ENCODE assay signal across 8 cellular contexts in the genomic region with DNA sequence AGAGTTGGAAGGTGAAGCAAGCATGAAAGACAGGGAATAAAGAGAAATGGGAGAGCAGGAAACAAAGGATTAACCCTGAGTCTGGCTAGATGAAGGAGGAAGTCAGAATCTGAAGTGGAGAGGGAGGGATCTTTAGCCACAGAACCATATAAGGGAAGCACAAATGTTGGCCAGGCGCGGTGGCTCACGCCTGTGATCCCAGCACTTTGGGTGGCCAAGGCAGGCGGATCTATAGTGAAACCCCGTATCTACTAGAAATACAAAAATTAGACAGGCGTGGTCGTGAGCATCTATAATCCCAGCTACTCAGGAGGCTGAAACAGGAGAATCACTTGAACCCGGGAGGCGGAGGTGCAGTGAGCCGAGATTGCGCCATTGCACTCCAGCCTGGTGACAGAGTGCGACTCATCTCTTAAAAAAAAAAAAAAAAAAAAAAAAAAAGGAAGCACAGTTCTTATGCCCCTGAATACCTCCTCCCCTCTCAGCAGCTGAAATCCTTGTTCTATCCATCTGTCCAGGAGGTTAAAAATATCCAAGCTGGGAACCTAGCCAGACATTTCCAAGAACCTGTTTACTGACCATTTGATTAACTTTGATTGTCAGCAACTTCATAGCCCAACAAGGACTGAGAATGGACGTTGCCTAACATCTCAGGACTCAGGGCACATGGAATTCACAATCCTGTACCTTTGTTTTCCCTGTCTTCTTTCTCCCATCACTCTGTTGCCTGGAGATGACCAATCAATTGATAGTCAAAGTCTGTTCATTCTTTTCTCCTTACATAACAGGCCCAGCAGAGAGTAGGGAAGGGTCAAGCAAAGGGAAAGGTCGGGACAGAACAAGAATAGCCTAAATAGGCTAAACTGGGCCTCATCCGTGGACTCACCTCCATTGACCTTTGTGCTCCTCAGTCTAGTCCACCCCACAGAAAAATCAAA. TPM values are rescaled to one million over a fixed set of nuclear protein-coding genes. Genes with fewer than 3 reads are reported as not detected.
DNase-seq lines count a peak whose midpoint lies in the region; ATAC-seq, FAIRE-seq and TF ChIP-seq lines count a peak whose summit lies in the region.

No MANE protein-coding gene starts in this region.

- DNase-seq in GF-D8 (lab: John Stamatoyannopoulos, UW) (peak; percentile 78), NCI-H2196 treated with DMSO at 0.1 percent for 48 hours (lab: John Stamatoyannopoulos, UW; ENCODE audit: unreplicated experiment) (peak; percentile 68), ascending aorta (ENCODE audit: low spot score in 2 of 2) (peak in 1 of 2 donors; percentile 70), islet precursor cell (no peak)
- DNase-seq in stimulated activated CD4-positive, alpha-beta T cell treated with anti-CD3 and anti-CD28 coated beads, Interleukin-12 subunit alpha, Interleukin-12 subunit beta, amount 100 ng/mL, for 4 hours: no peak

- H3K9ac ChIP-seq in subcutaneous abdominal adipose tissue (ENCODE audit: low read length in 5 of 5): peak overlapping the region; percentile 11 to 63 (median 59)

- H3K27ac ChIP-seq in ascending aorta (peak overlapping the region; percentile 90 to 98), subcutaneous abdominal adipose tissue (ENCODE audit: low read depth, low read length) (peak overlapping the region; percentile 90)

- TF ChIP-seq CTCF in ascending aorta (IDR thresholded peaks at IDR 0.05): no peak

- intact Hi-C loops in ascending aorta (cut with DNase I): loop anchor here (1.0 kb wide), 1 partner anchor 11 kb away; a partner anchor contains a TSS

- H3K4me1 ChIP-seq in ascending aorta (peaks cover 21 to 49% of the 10 kb centered on the region in 2 donors), subcutaneous abdominal adipose tissue (ENCODE audit: control insufficient read depth in 5 of 5, insufficient read depth in 5 of 5, low read length in 5 of 5) (peaks cover 10 to 63% (median 59%) of the 10 kb centered on the region in 5 donors)

- H3K36me3 ChIP-seq in ascending aorta (no peaks in the 10 kb centered on the region), subcutaneous abdominal adipose tissue (ENCODE audit: control insufficient read depth in 5 of 5, insufficient read depth in 5 of 5, low read length in 5 of 5) (no peaks in the 10 kb centered on the region)

- peak; percentile 96 for FAIRE-seq in islet of Langerhans (lab: Jason Lieb, UNC)

- ATAC-seq in HG03565 (IDR thresholded peaks at IDR 0.05; ENCODE audit: unreplicated experiment): no peak

- H3K9me3 ChIP-seq in ascending aorta (no peaks in the 10 kb centered on the region), subcutaneous abdominal adipose tissue (ENCODE audit: control insufficient read depth in 5 of 5, low read length in 5 of 5) (no peaks in the 10 kb centered on the region)

- H3K27me3 ChIP-seq in ascending aorta: no peaks in the 10 kb centered on the region
- no peaks in the 10 kb centered on the region for H3K27me3 ChIP-seq in subcutaneous abdominal adipose tissue (ENCODE audit: control insufficient read depth in 5 of 5, insufficient read depth in 4 of 5, low read length in 5 of 5)

- H3K4me3 ChIP-seq in ascending aorta: peak overlapping the region; percentile 12 to 19
- peak overlapping the region in 4 of 5 donors; percentile 8 to 52 (median 48) for H3K4me3 ChIP-seq in subcutaneous abdominal adipose tissue (ENCODE audit: low read depth in 1 of 5, low read length in 5 of 5)

RNA-seq across cellular contexts. Expression of a gene that starts 10.6 kb away (rescaled TPM):
- total RNA-seq in ascending aorta: 877 TPM

RNA-seq across cellular contexts. Expression of a gene that starts 21.3 kb away (rescaled TPM):
- total RNA-seq in ascending aorta: 22.9 TPM

RNA-seq across cellular contexts. Expression of a gene that starts 21.4 kb away (rescaled TPM):
- 13.6 TPM for total RNA-seq in ascending aorta

RNA-seq across cellular contexts. Expression of a gene that starts 28.0 kb away (rescaled TPM):
- total RNA-seq in ascending aorta: 44.0 TPM

RNA-seq across cellular contexts. Expression of a gene that starts 35.8 kb away (rescaled TPM):
- not detected for total RNA-seq in ascending aorta

Comparison
In these comparisons a context has a peak if more than half of its experiments do, and no peak if none do; other contexts are left out.
1. DNase-seq: peak in GF-D8 (single experiment) and NCI-H2196 treated with DMSO at 0.1 percent for 48 hours (single experiment); none in islet precursor cell (single experiment) and stimulated activated CD4-positive, alpha-beta T cell treated with anti-CD3 and anti-CD28 coated beads, Interleukin-12 subunit alpha, Interleukin-12 subunit beta, amount 100 ng/mL, for 4 hours (single experiment).